1 cellular context compared by ENCODE assay signal in the genomic region with DNA sequence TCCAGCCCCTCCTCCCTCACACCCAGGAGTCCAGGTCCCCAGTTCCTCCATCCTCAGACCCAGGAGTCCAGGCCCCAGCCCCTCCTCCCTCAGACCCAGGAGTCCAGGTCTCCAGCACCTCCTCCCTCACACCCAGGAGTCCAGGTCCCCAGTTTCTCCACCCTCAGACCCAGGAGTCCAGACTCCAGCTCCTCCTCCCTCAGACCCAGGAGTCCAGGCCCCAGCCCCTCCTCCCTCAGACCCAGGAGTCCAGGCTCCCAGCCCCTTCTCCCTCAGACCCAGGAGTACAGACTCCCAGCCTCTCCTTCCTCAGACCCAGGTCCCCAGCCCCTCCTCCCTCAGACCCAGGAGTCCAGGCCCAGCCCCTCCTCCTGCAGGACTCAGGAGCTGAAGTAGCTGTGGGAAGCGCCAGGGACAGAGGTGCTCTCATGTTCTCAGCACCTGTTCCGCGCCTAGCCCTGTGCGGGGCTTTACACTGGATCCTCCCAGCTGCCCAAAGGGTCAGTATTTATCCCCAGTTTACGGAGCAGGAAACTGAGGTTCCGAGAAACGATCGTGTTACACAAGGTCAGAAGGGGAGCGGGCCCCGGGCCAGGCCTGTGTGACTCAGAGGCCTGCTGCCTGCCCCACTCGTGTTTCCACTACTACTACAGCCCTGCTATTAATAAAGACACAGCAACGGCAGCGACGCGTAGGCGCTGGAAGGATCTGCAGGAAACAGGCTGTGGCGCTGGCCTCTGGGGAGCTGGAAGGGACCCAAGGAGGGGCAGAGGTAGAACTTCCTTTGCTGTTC.
TF ChIP-seq lines count a peak whose summit lies in the region.

No MANE protein-coding gene starts in this region.

TF ChIP-seq in HepG2, 621 proteins besides CTCF, POLR2A, EP300 and RAD21 (continued from another document):
- TF ChIP-seq, protein P1, sequence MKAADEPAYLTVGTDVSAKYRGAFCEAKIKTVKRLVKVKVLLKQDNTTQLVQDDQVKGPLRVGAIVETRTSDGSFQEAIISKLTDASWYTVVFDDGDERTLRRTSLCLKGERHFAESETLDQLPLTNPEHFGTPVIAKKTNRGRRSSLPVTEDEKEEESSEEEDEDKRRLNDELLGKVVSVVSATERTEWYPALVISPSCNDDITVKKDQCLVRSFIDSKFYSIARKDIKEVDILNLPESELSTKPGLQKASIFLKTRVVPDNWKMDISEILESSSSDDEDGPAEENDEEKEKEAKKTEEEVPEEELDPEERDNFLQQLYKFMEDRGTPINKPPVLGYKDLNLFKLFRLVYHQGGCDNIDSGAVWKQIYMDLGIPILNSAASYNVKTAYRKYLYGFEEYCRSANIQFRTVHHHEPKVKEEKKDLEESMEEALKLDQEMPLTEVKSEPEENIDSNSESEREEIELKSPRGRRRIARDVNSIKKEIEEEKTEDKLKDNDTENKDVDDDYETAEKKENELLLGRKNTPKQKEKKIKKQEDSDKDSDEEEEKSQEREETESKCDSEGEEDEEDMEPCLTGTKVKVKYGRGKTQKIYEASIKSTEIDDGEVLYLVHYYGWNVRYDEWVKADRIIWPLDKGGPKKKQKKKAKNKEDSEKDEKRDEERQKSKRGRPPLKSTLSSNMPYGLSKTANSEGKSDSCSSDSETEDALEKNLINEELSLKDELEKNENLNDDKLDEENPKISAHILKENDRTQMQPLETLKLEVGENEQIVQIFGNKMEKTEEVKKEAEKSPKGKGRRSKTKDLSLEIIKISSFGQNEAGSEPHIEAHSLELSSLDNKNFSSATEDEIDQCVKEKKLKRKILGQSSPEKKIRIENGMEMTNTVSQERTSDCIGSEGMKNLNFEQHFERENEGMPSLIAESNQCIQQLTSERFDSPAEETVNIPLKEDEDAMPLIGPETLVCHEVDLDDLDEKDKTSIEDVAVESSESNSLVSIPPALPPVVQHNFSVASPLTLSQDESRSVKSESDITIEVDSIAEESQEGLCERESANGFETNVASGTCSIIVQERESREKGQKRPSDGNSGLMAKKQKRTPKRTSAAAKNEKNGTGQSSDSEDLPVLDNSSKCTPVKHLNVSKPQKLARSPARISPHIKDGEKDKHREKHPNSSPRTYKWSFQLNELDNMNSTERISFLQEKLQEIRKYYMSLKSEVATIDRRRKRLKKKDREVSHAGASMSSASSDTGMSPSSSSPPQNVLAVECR (CRISPR knock-in tag; IDR thresholded peaks at IDR 0.05; ENCODE audit: borderline replicate concordance): peak; percentile 22; the same call in 1 of the 2 replicates
- TF ChIP-seq ZFY (CRISPR knock-in tag; IDR thresholded peaks at IDR 0.05) (0 out of 2 replicates have a peak, but pooled peaks have one; percentile 25), RCOR2 (CRISPR knock-in tag; IDR thresholded peaks at IDR 0.05) (peak; percentile 69; the same call in 1 of the 2 replicates), WIZ (CRISPR knock-in tag; IDR thresholded peaks at IDR 0.05) (no peak), CCDC6 (CRISPR knock-in tag; IDR thresholded peaks at IDR 0.05) (no peak), ZNF563 (CRISPR knock-in tag; IDR thresholded peaks at IDR 0.05) (no peak), FOSL2 (CRISPR knock-in tag; IDR thresholded peaks at IDR 0.05) (peak; percentile 77), YY1 (IDR thresholded peaks at IDR 0.05; ENCODE audit: insufficient read depth, insufficient replicate concordance, low read depth, low read length) (no peak), HMG20A (CRISPR knock-in tag; IDR thresholded peaks at IDR 0.05; ENCODE audit: borderline replicate concordance) (peak; percentile 55; the same call in 1 of the 2 replicates), ZBTB33 (CRISPR knock-in tag; IDR thresholded peaks at IDR 0.05) (no peak), KDM2A (CRISPR knock-in tag; IDR thresholded peaks at IDR 0.05; ENCODE audit: borderline replicate concordance, low read depth) (peak; percentile 54; the same call in 1 of the 2 replicates), GATAD2A (CRISPR knock-in tag; IDR thresholded peaks at IDR 0.05) (peak; percentile 33; the same call in 1 of the 2 replicates), ZNF607 (CRISPR knock-in tag; IDR thresholded peaks at IDR 0.05; ENCODE audit: borderline replicate concordance) (no peak)
- TF ChIP-seq, protein P2, sequence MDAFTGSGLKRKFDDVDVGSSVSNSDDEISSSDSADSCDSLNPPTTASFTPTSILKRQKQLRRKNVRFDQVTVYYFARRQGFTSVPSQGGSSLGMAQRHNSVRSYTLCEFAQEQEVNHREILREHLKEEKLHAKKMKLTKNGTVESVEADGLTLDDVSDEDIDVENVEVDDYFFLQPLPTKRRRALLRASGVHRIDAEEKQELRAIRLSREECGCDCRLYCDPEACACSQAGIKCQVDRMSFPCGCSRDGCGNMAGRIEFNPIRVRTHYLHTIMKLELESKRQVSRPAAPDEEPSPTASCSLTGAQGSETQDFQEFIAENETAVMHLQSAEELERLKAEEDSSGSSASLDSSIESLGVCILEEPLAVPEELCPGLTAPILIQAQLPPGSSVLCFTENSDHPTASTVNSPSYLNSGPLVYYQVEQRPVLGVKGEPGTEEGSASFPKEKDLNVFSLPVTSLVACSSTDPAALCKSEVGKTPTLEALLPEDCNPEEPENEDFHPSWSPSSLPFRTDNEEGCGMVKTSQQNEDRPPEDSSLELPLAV (CRISPR knock-in tag; conservative IDR thresholded peaks at IDR 0.05; ENCODE audit: low read depth): no peak
- TF ChIP-seq, protein P3, sequence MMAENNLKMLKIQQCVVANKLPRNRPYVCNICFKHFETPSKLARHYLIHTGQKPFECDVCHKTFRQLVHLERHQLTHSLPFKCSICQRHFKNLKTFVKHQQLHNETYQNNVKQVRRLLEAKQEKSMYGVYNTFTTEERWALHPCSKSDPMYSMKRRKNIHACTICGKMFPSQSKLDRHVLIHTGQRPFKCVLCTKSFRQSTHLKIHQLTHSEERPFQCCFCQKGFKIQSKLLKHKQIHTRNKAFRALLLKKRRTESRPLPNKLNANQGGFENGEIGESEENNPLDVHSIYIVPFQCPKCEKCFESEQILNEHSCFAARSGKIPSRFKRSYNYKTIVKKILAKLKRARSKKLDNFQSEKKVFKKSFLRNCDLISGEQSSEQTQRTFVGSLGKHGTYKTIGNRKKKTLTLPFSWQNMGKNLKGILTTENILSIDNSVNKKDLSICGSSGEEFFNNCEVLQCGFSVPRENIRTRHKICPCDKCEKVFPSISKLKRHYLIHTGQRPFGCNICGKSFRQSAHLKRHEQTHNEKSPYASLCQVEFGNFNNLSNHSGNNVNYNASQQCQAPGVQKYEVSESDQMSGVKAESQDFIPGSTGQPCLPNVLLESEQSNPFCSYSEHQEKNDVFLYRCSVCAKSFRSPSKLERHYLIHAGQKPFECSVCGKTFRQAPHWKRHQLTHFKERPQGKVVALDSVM (CRISPR knock-in tag; IDR thresholded peaks at IDR 0.05): 0 out of 2 replicates have a peak, but pooled peaks have one; percentile 24
- TF ChIP-seq, protein P4, sequence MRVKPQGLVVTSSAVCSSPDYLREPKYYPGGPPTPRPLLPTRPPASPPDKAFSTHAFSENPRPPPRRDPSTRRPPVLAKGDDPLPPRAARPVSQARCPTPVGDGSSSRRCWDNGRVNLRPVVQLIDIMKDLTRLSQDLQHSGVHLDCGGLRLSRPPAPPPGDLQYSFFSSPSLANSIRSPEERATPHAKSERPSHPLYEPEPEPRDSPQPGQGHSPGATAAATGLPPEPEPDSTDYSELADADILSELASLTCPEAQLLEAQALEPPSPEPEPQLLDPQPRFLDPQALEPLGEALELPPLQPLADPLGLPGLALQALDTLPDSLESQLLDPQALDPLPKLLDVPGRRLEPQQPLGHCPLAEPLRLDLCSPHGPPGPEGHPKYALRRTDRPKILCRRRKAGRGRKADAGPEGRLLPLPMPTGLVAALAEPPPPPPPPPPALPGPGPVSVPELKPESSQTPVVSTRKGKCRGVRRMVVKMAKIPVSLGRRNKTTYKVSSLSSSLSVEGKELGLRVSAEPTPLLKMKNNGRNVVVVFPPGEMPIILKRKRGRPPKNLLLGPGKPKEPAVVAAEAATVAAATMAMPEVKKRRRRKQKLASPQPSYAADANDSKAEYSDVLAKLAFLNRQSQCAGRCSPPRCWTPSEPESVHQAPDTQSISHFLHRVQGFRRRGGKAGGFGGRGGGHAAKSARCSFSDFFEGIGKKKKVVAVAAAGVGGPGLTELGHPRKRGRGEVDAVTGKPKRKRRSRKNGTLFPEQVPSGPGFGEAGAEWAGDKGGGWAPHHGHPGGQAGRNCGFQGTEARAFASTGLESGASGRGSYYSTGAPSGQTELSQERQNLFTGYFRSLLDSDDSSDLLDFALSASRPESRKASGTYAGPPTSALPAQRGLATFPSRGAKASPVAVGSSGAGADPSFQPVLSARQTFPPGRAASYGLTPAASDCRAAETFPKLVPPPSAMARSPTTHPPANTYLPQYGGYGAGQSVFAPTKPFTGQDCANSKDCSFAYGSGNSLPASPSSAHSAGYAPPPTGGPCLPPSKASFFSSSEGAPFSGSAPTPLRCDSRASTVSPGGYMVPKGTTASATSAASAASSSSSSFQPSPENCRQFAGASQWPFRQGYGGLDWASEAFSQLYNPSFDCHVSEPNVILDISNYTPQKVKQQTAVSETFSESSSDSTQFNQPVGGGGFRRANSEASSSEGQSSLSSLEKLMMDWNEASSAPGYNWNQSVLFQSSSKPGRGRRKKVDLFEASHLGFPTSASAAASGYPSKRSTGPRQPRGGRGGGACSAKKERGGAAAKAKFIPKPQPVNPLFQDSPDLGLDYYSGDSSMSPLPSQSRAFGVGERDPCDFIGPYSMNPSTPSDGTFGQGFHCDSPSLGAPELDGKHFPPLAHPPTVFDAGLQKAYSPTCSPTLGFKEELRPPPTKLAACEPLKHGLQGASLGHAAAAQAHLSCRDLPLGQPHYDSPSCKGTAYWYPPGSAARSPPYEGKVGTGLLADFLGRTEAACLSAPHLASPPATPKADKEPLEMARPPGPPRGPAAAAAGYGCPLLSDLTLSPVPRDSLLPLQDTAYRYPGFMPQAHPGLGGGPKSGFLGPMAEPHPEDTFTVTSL (CRISPR knock-in tag; IDR thresholded peaks at IDR 0.05; ENCODE audit: borderline replicate concordance): no peak
TF ChIP-seq in HepG2: peak in this region for 26.
